In genomic region chr1:8523641-8524206, GRCh38 we compare ENCODE assay signal across 2 cellular contexts.
TF ChIP-seq lines count a peak whose summit lies in the region.

No MANE protein-coding gene starts in this region.

TF ChIP-seq in SK-N-SH, 30 proteins besides CTCF, POLR2A, EP300 and RAD21 (continued from another document):
- TF ChIP-seq REST (IDR thresholded peaks at IDR 0.05; ENCODE audit: low read depth, low read length) (no peak), IRF3 (IDR thresholded peaks at IDR 0.05; ENCODE audit: low read depth, low read length) (no peak), EZH2phosphoT487 (IDR thresholded peaks at IDR 0.05; ENCODE audit: borderline replicate concordance, low read depth) (no peak), TEAD4 (IDR thresholded peaks at IDR 0.05; ENCODE audit: borderline replicate concordance, insufficient read depth) (no peak), RCOR1 (IDR thresholded peaks at IDR 0.05; ENCODE audit: low read length) (no peak), GATA2 (CRISPR knock-in tag; IDR thresholded peaks at IDR 0.05) (no peak), ZBTB33 (IDR thresholded peaks at IDR 0.05; ENCODE audit: borderline replicate concordance, low read depth) (no peak), USF2 (IDR thresholded peaks at IDR 0.05; ENCODE audit: borderline replicate concordance, low read depth, low read length) (no peak), CHD2 (IDR thresholded peaks at IDR 0.05; ENCODE audit: low read length, partially characterized antibody) (no peak), JUND (IDR thresholded peaks at IDR 0.05) (no peak)

TF ChIP-seq in SK-N-SH treated with all-trans-retinoic acid at 6 μM for 48 hours, 23 proteins besides CTCF, POLR2A, EP300 and RAD21 (continued from another document):
- no peak for TF ChIP-seq TSHZ2 (CRISPR knock-in tag; IDR thresholded peaks at IDR 0.05)
- TF ChIP-seq OSR1 (CRISPR knock-in tag; IDR thresholded peaks at IDR 0.05) = no peak
- TF ChIP-seq PPARA (CRISPR knock-in tag; IDR thresholded peaks at IDR 0.05; ENCODE audit: borderline replicate concordance) = no peak
- TF ChIP-seq GLIS3 (CRISPR knock-in tag; IDR thresholded peaks at IDR 0.05) = no peak
- no peak for TF ChIP-seq ZFP30 (CRISPR knock-in tag; IDR thresholded peaks at IDR 0.05)
- TF ChIP-seq PATZ1 (CRISPR knock-in tag; IDR thresholded peaks at IDR 0.05; ENCODE audit: borderline replicate concordance) = no peak
- TF ChIP-seq CSDC2 (CRISPR knock-in tag; IDR thresholded peaks at IDR 0.05) = no peak
- no peak for TF ChIP-seq ZNF565 (CRISPR knock-in tag; conservative IDR thresholded peaks at IDR 0.05; ENCODE audit: low read depth)
- TF ChIP-seq POU6F1 (CRISPR knock-in tag; IDR thresholded peaks at IDR 0.05; ENCODE audit: borderline replicate concordance, low read depth) = no peak
- TF ChIP-seq TOX (CRISPR knock-in tag; IDR thresholded peaks at IDR 0.05; ENCODE audit: borderline replicate concordance) = no peak
- TF ChIP-seq CREB5 (CRISPR knock-in tag; IDR thresholded peaks at IDR 0.05; ENCODE audit: low read depth) = no peak
- no peak for TF ChIP-seq SNAI2 (CRISPR knock-in tag; IDR thresholded peaks at IDR 0.05)
